ENCODE assay signal across 1 cellular context in genomic region chr17:64320613-64321553, GRCh38.
TF ChIP-seq lines count a peak whose summit lies in the region.

No MANE protein-coding gene starts in this region.

TF ChIP-seq in K562, 482 proteins besides CTCF, POLR2A, EP300 and RAD21 (continued from another document and continues in another):
- TF ChIP-seq CHAMP1 (IDR thresholded peaks at IDR 0.05) (no peak), ARID2 (IDR thresholded peaks at IDR 0.05) (peak; percentile 75), OTX1 (CRISPR knock-in tag; IDR thresholded peaks at IDR 0.05) (no peak), SAFB2 (IDR thresholded peaks at IDR 0.05; ENCODE audit: borderline replicate concordance, low read depth, low read length, severe bottlenecking) (no peak), ZNF23 (CRISPR knock-in tag; IDR thresholded peaks at IDR 0.05) (no peak), ZBTB5 (IDR thresholded peaks at IDR 0.05) (no peak), NCOA4 (IDR thresholded peaks at IDR 0.05; ENCODE audit: partially characterized antibody) (no peak), HDAC3 (IDR thresholded peaks at IDR 0.05; ENCODE audit: borderline replicate concordance, partially characterized antibody) (no peak), HNRNPH1 (optimal IDR thresholded peaks at IDR 0.05; ENCODE audit: low read depth, low read length) (no peak), POLR2H (tag; IDR thresholded peaks at IDR 0.05; ENCODE audit: low read depth) (no peak), ZNF3 (CRISPR knock-in tag; IDR thresholded peaks at IDR 0.05) (no peak), HDAC8 (tag; IDR thresholded peaks at IDR 0.05) (no peak), RBM15 (IDR thresholded peaks at IDR 0.05; ENCODE audit: insufficient read depth, low read length) (no peak), ZBTB7A (IDR thresholded peaks at IDR 0.05; ENCODE audit: borderline replicate concordance, control insufficient read depth, low read depth, low read length) (no peak), ZNF212 (CRISPR knock-in tag; IDR thresholded peaks at IDR 0.05) (no peak), FOXA3 (CRISPR knock-in tag; conservative IDR thresholded peaks at IDR 0.05 in 1 of 2, IDR thresholded peaks at IDR 0.05 in 1 of 2) (no peak), PURB (CRISPR knock-in tag; IDR thresholded peaks at IDR 0.05; ENCODE audit: low read depth) (no peak), THAP7 (CRISPR knock-in tag; IDR thresholded peaks at IDR 0.05) (no peak), NFE2 (IDR thresholded peaks at IDR 0.05; ENCODE audit: low read depth) (no peak), GABPA (tag; conservative IDR thresholded peaks at IDR 0.05; ENCODE audit: low read depth) (no peak), ZNF57 (CRISPR knock-in tag; IDR thresholded peaks at IDR 0.05) (no peak), ZNF124 (CRISPR knock-in tag; IDR thresholded peaks at IDR 0.05) (no peak), EGR1 (conservative IDR thresholded peaks at IDR 0.05) (peak; percentile 47), ARID1B (IDR thresholded peaks at IDR 0.05) (no peak), NFYB (IDR thresholded peaks at IDR 0.05; ENCODE audit: extremely low read depth, insufficient read length) (peak; percentile 33), CTBP1 (IDR thresholded peaks at IDR 0.05; ENCODE audit: borderline replicate concordance) (peak; percentile 72; the same call in 1 of the 2 replicates), SMC3 (conservative IDR thresholded peaks at IDR 0.05; ENCODE audit: insufficient read depth, low read depth, low read length) (peak; percentile 76), EZH2 (IDR thresholded peaks at IDR 0.05; ENCODE audit: borderline replicate concordance, low read depth, low read length) (no peak), SNIP1 (IDR thresholded peaks at IDR 0.05; ENCODE audit: low read depth) (no peak), NFE2L1 (tag; IDR thresholded peaks at IDR 0.05; ENCODE audit: borderline replicate concordance, low read depth) (no peak), RBM25 (IDR thresholded peaks at IDR 0.05; ENCODE audit: low read depth, low read length, severe bottlenecking) (no peak), ESRRA (IDR thresholded peaks at IDR 0.05; ENCODE audit: borderline replicate concordance, low read depth) (peak; percentile 52; the same call in 1 of the 2 replicates), CC2D1A (IDR thresholded peaks at IDR 0.05) (peak; percentile 62; the same call in 1 of the 2 replicates), HINFP (tag; conservative IDR thresholded peaks at IDR 0.05; ENCODE audit: low read depth) (no peak), MCM7 (IDR thresholded peaks at IDR 0.05) (no peak), POLR3A (IDR thresholded peaks at IDR 0.05; ENCODE audit: borderline replicate concordance, extremely low read depth, insufficient read depth, insufficient read length) (no peak), SPI1 (IDR thresholded peaks at IDR 0.05; ENCODE audit: borderline replicate concordance, low read depth, low read length) (no peak), CHD4 (IDR thresholded peaks at IDR 0.05; ENCODE audit: insufficient read depth, insufficient replicate concordance, low read depth, low read length, poor library complexity, severe bottlenecking) (no peak), ZNF764 (CRISPR knock-in tag; IDR thresholded peaks at IDR 0.05; ENCODE audit: low read depth) (no peak), NR2C1 (IDR thresholded peaks at IDR 0.05) (peak; percentile 71), NR2C1 (tag; IDR thresholded peaks at IDR 0.05) (peak; percentile 75), KAT7 (CRISPR knock-in tag; IDR thresholded peaks at IDR 0.05; ENCODE audit: borderline replicate concordance) (no peak), ZBTB2 (IDR thresholded peaks at IDR 0.05) (no peak), DEAF1 (CRISPR knock-in tag; IDR thresholded peaks at IDR 0.05) (peak; percentile 80), GABPB1 (CRISPR knock-in tag; IDR thresholded peaks at IDR 0.05) (0 out of 2 replicates have a peak, but pooled peaks have one; percentile 47), ZNF311 (CRISPR knock-in tag; IDR thresholded peaks at IDR 0.05) (no peak), ETV5 (CRISPR knock-in tag; IDR thresholded peaks at IDR 0.05; ENCODE audit: low read depth) (no peak), ZNF324 (CRISPR knock-in tag; IDR thresholded peaks at IDR 0.05) (no peak), RBM17 (IDR thresholded peaks at IDR 0.05; ENCODE audit: borderline replicate concordance, low read depth, low read length) (no peak), YY1 (IDR thresholded peaks at IDR 0.05; ENCODE audit: borderline replicate concordance in 1 of 3, control insufficient read depth in 1 of 3, extremely low read depth in 1 of 3, insufficient read depth in 3 of 3, insufficient read length in 1 of 3, insufficient replicate concordance in 2 of 3, low read depth in 1 of 3, low read length in 2 of 3) (peak in 1 of 3 experiments; percentile 23), L3MBTL2 (IDR thresholded peaks at IDR 0.05) (no peak), RB1 (IDR thresholded peaks at IDR 0.05; ENCODE audit: low read depth) (no peak), MAFF (IDR thresholded peaks at IDR 0.05; ENCODE audit: low read length) (no peak), DDX20 (tag; IDR thresholded peaks at IDR 0.05; ENCODE audit: low read depth) (no peak), MED1 (CRISPR knock-in tag; IDR thresholded peaks at IDR 0.05; ENCODE audit: borderline replicate concordance) (no peak), SP1 (CRISPR knock-in tag; IDR thresholded peaks at IDR 0.05) (no peak), JUND (IDR thresholded peaks at IDR 0.05; ENCODE audit: borderline replicate concordance, low read depth, low read length) (peak; percentile 53; the same call in 1 of the 2 replicates), JUND (tag; IDR thresholded peaks at IDR 0.05; ENCODE audit: borderline replicate concordance, low read depth, low read length) (no peak; the same call in 2 of the 3 replicates)
- TF ChIP-seq, protein P1, sequence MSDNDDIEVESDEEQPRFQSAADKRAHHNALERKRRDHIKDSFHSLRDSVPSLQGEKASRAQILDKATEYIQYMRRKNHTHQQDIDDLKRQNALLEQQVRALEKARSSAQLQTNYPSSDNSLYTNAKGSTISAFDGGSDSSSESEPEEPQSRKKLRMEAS (CRISPR knock-in tag; IDR thresholded peaks at IDR 0.05), result 0 out of 2 replicates have a peak, but pooled peaks have one; percentile 14
- TF ChIP-seq, protein P2, sequence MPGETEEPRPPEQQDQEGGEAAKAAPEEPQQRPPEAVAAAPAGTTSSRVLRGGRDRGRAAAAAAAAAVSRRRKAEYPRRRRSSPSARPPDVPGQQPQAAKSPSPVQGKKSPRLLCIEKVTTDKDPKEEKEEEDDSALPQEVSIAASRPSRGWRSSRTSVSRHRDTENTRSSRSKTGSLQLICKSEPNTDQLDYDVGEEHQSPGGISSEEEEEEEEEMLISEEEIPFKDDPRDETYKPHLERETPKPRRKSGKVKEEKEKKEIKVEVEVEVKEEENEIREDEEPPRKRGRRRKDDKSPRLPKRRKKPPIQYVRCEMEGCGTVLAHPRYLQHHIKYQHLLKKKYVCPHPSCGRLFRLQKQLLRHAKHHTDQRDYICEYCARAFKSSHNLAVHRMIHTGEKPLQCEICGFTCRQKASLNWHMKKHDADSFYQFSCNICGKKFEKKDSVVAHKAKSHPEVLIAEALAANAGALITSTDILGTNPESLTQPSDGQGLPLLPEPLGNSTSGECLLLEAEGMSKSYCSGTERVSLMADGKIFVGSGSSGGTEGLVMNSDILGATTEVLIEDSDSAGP (CRISPR knock-in tag; IDR thresholded peaks at IDR 0.05), result no peak
- TF ChIP-seq, protein P3, sequence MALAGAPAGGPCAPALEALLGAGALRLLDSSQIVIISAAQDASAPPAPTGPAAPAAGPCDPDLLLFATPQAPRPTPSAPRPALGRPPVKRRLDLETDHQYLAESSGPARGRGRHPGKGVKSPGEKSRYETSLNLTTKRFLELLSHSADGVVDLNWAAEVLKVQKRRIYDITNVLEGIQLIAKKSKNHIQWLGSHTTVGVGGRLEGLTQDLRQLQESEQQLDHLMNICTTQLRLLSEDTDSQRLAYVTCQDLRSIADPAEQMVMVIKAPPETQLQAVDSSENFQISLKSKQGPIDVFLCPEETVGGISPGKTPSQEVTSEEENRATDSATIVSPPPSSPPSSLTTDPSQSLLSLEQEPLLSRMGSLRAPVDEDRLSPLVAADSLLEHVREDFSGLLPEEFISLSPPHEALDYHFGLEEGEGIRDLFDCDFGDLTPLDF (CRISPR knock-in tag; IDR thresholded peaks at IDR 0.05), result no peak
- TF ChIP-seq, protein P4, sequence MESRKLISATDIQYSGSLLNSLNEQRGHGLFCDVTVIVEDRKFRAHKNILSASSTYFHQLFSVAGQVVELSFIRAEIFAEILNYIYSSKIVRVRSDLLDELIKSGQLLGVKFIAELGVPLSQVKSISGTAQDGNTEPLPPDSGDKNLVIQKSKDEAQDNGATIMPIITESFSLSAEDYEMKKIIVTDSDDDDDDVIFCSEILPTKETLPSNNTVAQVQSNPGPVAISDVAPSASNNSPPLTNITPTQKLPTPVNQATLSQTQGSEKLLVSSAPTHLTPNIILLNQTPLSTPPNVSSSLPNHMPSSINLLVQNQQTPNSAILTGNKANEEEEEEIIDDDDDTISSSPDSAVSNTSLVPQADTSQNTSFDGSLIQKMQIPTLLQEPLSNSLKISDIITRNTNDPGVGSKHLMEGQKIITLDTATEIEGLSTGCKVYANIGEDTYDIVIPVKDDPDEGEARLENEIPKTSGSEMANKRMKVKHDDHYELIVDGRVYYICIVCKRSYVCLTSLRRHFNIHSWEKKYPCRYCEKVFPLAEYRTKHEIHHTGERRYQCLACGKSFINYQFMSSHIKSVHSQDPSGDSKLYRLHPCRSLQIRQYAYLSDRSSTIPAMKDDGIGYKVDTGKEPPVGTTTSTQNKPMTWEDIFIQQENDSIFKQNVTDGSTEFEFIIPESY (CRISPR knock-in tag; IDR thresholded peaks at IDR 0.05), result peak; percentile 32
